1 cellular context compared by ENCODE assay signal in genomic region chr19:12937243-12938053, GRCh38.
A peak's percentile ranks its signal among the peaks of the same experiment; 100 is the strongest.
TF ChIP-seq lines count a peak whose summit lies in the region.

No MANE protein-coding gene starts in this region.

TF ChIP-seq in endothelial cell of umbilical vein, 7 proteins besides CTCF, POLR2A, EP300 and RAD21:
- TF ChIP-seq FOS (IDR thresholded peaks at IDR 0.05; ENCODE audit: borderline replicate concordance, insufficient read depth, low read length) (no peak), MYC (IDR thresholded peaks at IDR 0.05; ENCODE audit: low read depth, low read length) (no peak), JUN (IDR thresholded peaks at IDR 0.05; ENCODE audit: borderline replicate concordance, insufficient read depth, insufficient read length, low read depth) (no peak), MAX (IDR thresholded peaks at IDR 0.05; ENCODE audit: insufficient read depth, insufficient read length) (peak; percentile 30), GATA2 (IDR thresholded peaks at IDR 0.05; ENCODE audit: insufficient read depth, insufficient read length, low read depth, low read length) (no peak)
